ENCODE assay signal across 32 cellular contexts in genomic region chr6:169942173-169942572, GRCh38.
"Had no signal": no experiment of that assay in that cellular context is flagged by ENCODE, and none has a peak within 500 bp of the region (broad histone marks: within the 10 kb centered on the region; RNA-seq: fewer than 3 reads in every experiment).

No MANE protein-coding gene starts in this region.

- H3K4me1 Mint-ChIP-seq: activated CD4-positive, alpha-beta T cell treated with anti-CD3 and anti-CD28 coated beads for 36 hours; activated naive CD4-positive, alpha-beta T cell treated with anti-CD3 and anti-CD28 coated beads, Interleukin-2, amount 50 U/mL, for 24 hours; central memory CD8-positive, alpha-beta T cell had no signal

- DNase-seq: activated CD4-positive, alpha-beta memory T cell treated with anti-CD3 and anti-CD28 coated beads, Interleukin-2, amount 10 ng/mL, durations not matched to agents 7 days and 5 days; activated CD4-positive, alpha-beta T cell treated with anti-CD3 and anti-CD28 coated beads for 1 hour; activated CD4-positive, alpha-beta T cell treated with anti-CD3 and anti-CD28 coated beads for 36 hours; activated CD4-positive, alpha-beta T cell treated with anti-CD3 and anti-CD28 coated beads for 48 hours; activated CD4-positive, alpha-beta T cell treated with anti-CD3 and anti-CD28 coated beads, Interleukin-2, amount 10 ng/mL, durations not matched to agents 7 days and 5 days; activated CD4-positive, alpha-beta T cell treated with anti-CD3 and anti-CD28 coated beads, Interleukin-2, amount 50 U/mL, for 48 hours; activated CD4-positive, CD25-positive, alpha-beta regulatory T cell; activated CD8-positive, alpha-beta memory T cell treated with anti-CD3 and anti-CD28 coated beads for 24 hours; activated CD8-positive, alpha-beta memory T cell treated with anti-CD3 and anti-CD28 coated beads, Interleukin-2, amount 10 ng/mL, durations not matched to agents 7 days and 5 days; activated CD8-positive, alpha-beta T cell treated with anti-CD3 and anti-CD28 coated beads, Interleukin-2, amount 10 ng/mL, durations not matched to agents 7 days and 5 days; activated effector memory CD4-positive, alpha-beta T cell treated with Interleukin-2 at 50 U/mL for 16 hours; activated gamma-delta T cell; activated naive CD4-positive, alpha-beta T cell treated with anti-CD3 and anti-CD28 coated beads, Interleukin-2, amount 10 ng/mL, durations not matched to agents 7 days and 5 days; activated naive CD4-positive, alpha-beta T cell treated with Interleukin-2 at 50 U/mL for 16 hours; activated naive CD8-positive, alpha-beta T cell treated with anti-CD3 and anti-CD28 coated beads, Interleukin-2, amount 10 ng/mL, durations not matched to agents 7 days and 5 days; activated naive CD8-positive, alpha-beta T cell treated with anti-CD3 and anti-CD28 coated beads, Interleukin-2, amount 50 U/mL, for 24 hours; activated T-cell treated with anti-CD3 and anti-CD28 coated beads, Interleukin-2, amount 50 U/mL, for 24 hours; activated T-cell treated with anti-CD3 and anti-CD28 coated beads, Interleukin-2, amount 50 U/mL, for 48 hours; amygdala; anterior cingulate cortex; caudate nucleus; cerebellar nuclear complex; colonic mucosa; cortex of kidney; T-helper 9 cell had no signal

- H3K27ac Mint-ChIP-seq: activated CD4-positive, alpha-beta memory T cell treated with anti-CD3 and anti-CD28 coated beads, Interleukin-2, amount 10 ng/mL, durations not matched to agents 7 days and 5 days; activated CD4-positive, alpha-beta T cell treated with anti-CD3 and anti-CD28 coated beads for 36 hours; activated CD4-positive, alpha-beta T cell treated with anti-CD3 and anti-CD28 coated beads, Interleukin-2, amount 10 ng/mL, durations not matched to agents 7 days and 5 days; activated CD8-positive, alpha-beta memory T cell treated with anti-CD3 and anti-CD28 coated beads, Interleukin-2, amount 10 ng/mL, durations not matched to agents 7 days and 5 days; activated CD8-positive, alpha-beta T cell treated with anti-CD3 and anti-CD28 coated beads, Interleukin-2, amount 10 ng/mL, durations not matched to agents 7 days and 5 days; activated naive CD4-positive, alpha-beta T cell treated with anti-CD3 and anti-CD28 coated beads, Interleukin-2, amount 10 ng/mL, durations not matched to agents 7 days and 5 days; activated naive CD4-positive, alpha-beta T cell treated with anti-CD3 and anti-CD28 coated beads, Interleukin-2, amount 50 U/mL, for 24 hours; activated naive CD8-positive, alpha-beta T cell; activated naive CD8-positive, alpha-beta T cell treated with anti-CD3 and anti-CD28 coated beads, Interleukin-2, amount 10 ng/mL, durations not matched to agents 7 days and 5 days; activated naive CD8-positive, alpha-beta T cell treated with anti-CD3 and anti-CD28 coated beads, Interleukin-2, amount 50 U/mL, for 24 hours; activated T-cell treated with anti-CD3 and anti-CD28 coated beads, Interleukin-2, amount 50 U/mL, for 24 hours; activated T-helper 2 cell treated with anti-CD3 and anti-CD28 coated beads, Interferon-gamma antibody, Interleukin-2, Interleukin-4, amounts not matched to agents 10 μg/mL and 5 μg/mL and 100 μg/mL, durations not matched to agents 14 hours and 24 hours and 36 hours; brain; T-helper 2 cell treated with Interferon-gamma antibody and Interleukin-4, amounts not matched to agents 5 μg/mL and 100 μg/mL, for 36 hours had no signal

- H3K9me3 Mint-ChIP-seq: activated CD4-positive, alpha-beta memory T cell treated with anti-CD3 and anti-CD28 coated beads, Interleukin-2, amount 10 ng/mL, durations not matched to agents 7 days and 5 days had no signal

- H3K36me3 Mint-ChIP-seq: activated naive CD4-positive, alpha-beta T cell treated with anti-CD3 and anti-CD28 coated beads, Interleukin-2, amount 10 ng/mL, durations not matched to agents 7 days and 5 days; brain had no signal

- H3K4me3 Mint-ChIP-seq: activated CD4-positive, alpha-beta memory T cell treated with anti-CD3 and anti-CD28 coated beads, Interleukin-2, amount 10 ng/mL, durations not matched to agents 7 days and 5 days; activated CD4-positive, alpha-beta T cell treated with anti-CD3 and anti-CD28 coated beads for 36 hours; activated CD4-positive, alpha-beta T cell treated with anti-CD3 and anti-CD28 coated beads, Interleukin-2, amount 10 ng/mL, durations not matched to agents 7 days and 5 days; activated CD8-positive, alpha-beta memory T cell treated with anti-CD3 and anti-CD28 coated beads, Interleukin-2, amount 10 ng/mL, durations not matched to agents 7 days and 5 days; activated CD8-positive, alpha-beta T cell treated with anti-CD3 and anti-CD28 coated beads, Interleukin-2, amount 10 ng/mL, durations not matched to agents 7 days and 5 days; activated naive CD4-positive, alpha-beta T cell treated with anti-CD3 and anti-CD28 coated beads, Interleukin-2, amount 10 ng/mL, durations not matched to agents 7 days and 5 days; activated naive CD4-positive, alpha-beta T cell treated with anti-CD3 and anti-CD28 coated beads, Interleukin-2, amount 50 U/mL, for 24 hours; activated naive CD8-positive, alpha-beta T cell; activated naive CD8-positive, alpha-beta T cell treated with anti-CD3 and anti-CD28 coated beads, Interleukin-2, amount 10 ng/mL, durations not matched to agents 7 days and 5 days; activated naive CD8-positive, alpha-beta T cell treated with anti-CD3 and anti-CD28 coated beads, Interleukin-2, amount 50 U/mL, for 24 hours; activated T-cell treated with anti-CD3 and anti-CD28 coated beads, Interleukin-2, amount 50 U/mL, for 24 hours; brain; central memory CD8-positive, alpha-beta T cell; T-helper 2 cell treated with Interferon-gamma antibody and Interleukin-4, amounts not matched to agents 5 μg/mL and 100 μg/mL, for 36 hours had no signal

- ATAC-seq: activated CD4-positive, alpha-beta T cell treated with anti-CD3 and anti-CD28 coated beads for 36 hours; activated CD4-positive, CD25-positive, alpha-beta regulatory T cell treated with anti-CD3 and anti-CD28 coated beads, Interleukin-2, amount 50 U/mL, for 24 hours; activated CD8-positive, alpha-beta memory T cell treated with anti-CD3 and anti-CD28 coated beads, Interleukin-2, amount 10 ng/mL, durations not matched to agents 7 days and 5 days; activated CD8-positive, alpha-beta T cell treated with anti-CD3 and anti-CD28 coated beads, Interleukin-2, amount 10 ng/mL, durations not matched to agents 7 days and 5 days; activated naive CD8-positive, alpha-beta T cell treated with anti-CD3 and anti-CD28 coated beads, Interleukin-2, amount 50 U/mL, for 24 hours had no signal
